Comparison of ENCODE assay signal across 7 cellular contexts in the genomic region with DNA sequence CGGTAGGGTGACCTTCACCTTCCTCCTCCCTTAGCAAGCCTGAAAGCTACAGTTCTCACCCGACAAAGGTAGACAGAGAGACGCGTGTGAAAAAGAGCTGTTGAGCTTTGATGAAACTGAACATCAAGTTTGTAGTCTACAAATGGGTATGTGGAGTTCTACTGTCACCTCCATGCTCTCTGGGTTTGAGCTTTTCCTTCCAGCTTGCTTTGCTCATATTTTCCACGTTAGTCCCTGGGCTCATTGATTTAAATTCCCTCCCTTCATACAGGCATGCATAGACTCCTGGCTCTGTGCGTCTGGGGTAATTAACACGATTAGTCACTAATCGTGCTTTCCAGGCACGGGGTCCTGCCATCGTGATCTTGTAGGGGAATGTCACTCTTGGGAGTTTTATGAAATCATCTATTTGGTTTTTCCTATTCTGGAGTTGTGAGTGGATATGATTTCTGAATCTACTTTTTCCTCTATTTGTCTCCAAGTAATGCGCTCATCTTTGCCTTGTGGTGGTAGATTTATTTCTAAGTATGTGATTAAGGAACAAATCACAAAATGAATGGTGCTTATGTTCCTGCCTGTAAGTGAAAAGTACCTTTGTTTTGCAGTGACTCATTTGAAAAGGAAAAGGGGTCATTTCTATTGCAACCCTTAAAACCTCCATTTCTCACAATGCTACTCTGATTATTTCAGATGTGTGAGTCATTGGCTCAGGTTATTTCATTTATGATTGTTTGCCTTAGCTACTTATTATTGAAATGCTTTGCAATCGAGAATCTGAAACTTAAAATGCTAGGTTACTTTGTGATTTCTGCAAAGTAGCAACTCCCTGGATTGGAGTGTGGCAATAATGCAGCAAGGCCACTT.
DNase-seq lines count a peak whose midpoint lies in the region; ATAC-seq and TF ChIP-seq lines count a peak whose summit lies in the region.

No MANE protein-coding gene starts in this region.

- H3K27me3 Mint-ChIP-seq in chondrocyte (ENCODE audit: low read depth) (peaks cover 8% of the 10 kb centered on the region), osteocyte (ENCODE audit: unreplicated experiment) (no peaks in the 10 kb centered on the region)

- DNase-seq in NCI-H69 (lab: John Stamatoyannopoulos, UW), result peak; percentile 47
- DNase-seq in chondrocyte (ENCODE audit: low spot score), result no peak
- DNase-seq in osteocyte (ENCODE audit: extremely low spot score, unreplicated experiment), result no peak
- no peak for DNase-seq in HuH-7.5 (ENCODE audit: low spot score)
- no peak for DNase-seq in NCI-H526 (lab: John Stamatoyannopoulos, UW)

- no peak overlapping the region for H3K4me3 Mint-ChIP-seq in chondrocyte (ENCODE audit: unreplicated experiment)
- H3K4me3 Mint-ChIP-seq in osteocyte (ENCODE audit: unreplicated experiment), result no peak overlapping the region

- peak; percentile 81 for ATAC-seq in GM18511 (IDR thresholded peaks at IDR 0.05; ENCODE audit: unreplicated experiment)
- peak; percentile 41 for ATAC-seq in HG02623 (IDR thresholded peaks at IDR 0.05; ENCODE audit: unreplicated experiment)

- peak overlapping the region; percentile 49 for H3K27ac Mint-ChIP-seq in chondrocyte (ENCODE audit: unreplicated experiment)
- peak overlapping the region; percentile 11 for H3K27ac Mint-ChIP-seq in osteocyte (ENCODE audit: unreplicated experiment)

- TF ChIP-seq CTCF in chondrocyte (IDR thresholded peaks at IDR 0.05) (no peak), osteocyte (IDR thresholded peaks at IDR 0.05) (no peak)

- no peaks in the 10 kb centered on the region for H3K9me3 Mint-ChIP-seq in chondrocyte (ENCODE audit: low read depth)
- no peaks in the 10 kb centered on the region for H3K9me3 Mint-ChIP-seq in osteocyte (ENCODE audit: unreplicated experiment)

- H3K4me1 Mint-ChIP-seq in chondrocyte (ENCODE audit: low read depth) (peaks cover 25% of the 10 kb centered on the region), osteocyte (ENCODE audit: unreplicated experiment) (peaks cover 39% of the 10 kb centered on the region)

- H3K36me3 Mint-ChIP-seq in chondrocyte (ENCODE audit: low read depth), result no peaks in the 10 kb centered on the region
- H3K36me3 Mint-ChIP-seq in osteocyte (ENCODE audit: unreplicated experiment), result no peaks in the 10 kb centered on the region
